In genomic region chr6:42403831-42404230, GRCh38 we compare ENCODE assay signal across 12 cellular contexts. TPM values are rescaled to one million over a fixed set of nuclear protein-coding genes. Genes with fewer than 3 reads are reported as not detected.
DNase-seq lines count a peak whose midpoint lies in the region; ATAC-seq, FAIRE-seq and TF ChIP-seq lines count a peak whose summit lies in the region.
"Had no signal": no experiment of that assay in that cellular context is flagged by ENCODE, and none has a peak within 500 bp of the region (broad histone marks: within the 10 kb centered on the region; RNA-seq: fewer than 3 reads in every experiment).

No MANE protein-coding gene starts in this region.

- WGBS in suprapubic skin: 69% methylated on average over 5 of the region's 5 CpGs

- H3K4me2 ChIP-seq in keratinocyte (ENCODE audit: control insufficient read depth, extremely low read depth, insufficient read depth, low read depth, low read length): peak overlapping the region; percentile 93

- DNase-seq in activated T-cell treated with anti-CD3 and anti-CD28 coated beads, Interleukin-2, amount 50 U/mL, for 4 hours: no peak
- no peak for DNase-seq in activated T-cell treated with anti-CD3 and anti-CD28 coated beads, Interleukin-2, amount 50 U/mL, for 1 hour
- DNase-seq in activated T-helper 1 cell treated with anti-CD3 and anti-CD28 coated beads, Interleukin-12 subunit alpha, Interleukin-12 subunit beta, Interleukin-2, Interleukin-4 antibody, amounts not matched to agents 30 ng/mL and 10 ng/mL and 1 ng/mL, durations not matched to agents 14 hours and 24 hours and 36 hours (ENCODE audit: low spot score): no peak
- no peak for DNase-seq in keratinocyte (ENCODE audit: low read depth, low spot score)
- no peak for DNase-seq in suprapubic skin (ENCODE audit: low spot score in 2 of 2)
- no peak for DNase-seq in hippocampal formation (lab: John Stamatoyannopoulos, UW)
- DNase-seq in NCI-H526 treated with DMSO at 0.1 percent for 48 hours (lab: John Stamatoyannopoulos, UW): no peak
- DNase-seq in OCI-M1 (lab: John Stamatoyannopoulos, UW): no peak
- DNase-seq: cerebellar nuclear complex, head of caudate nucleus, substantia nigra had no signal

- no peak for FAIRE-seq in keratinocyte (lab: Jason Lieb, UNC)

- no peak for TF ChIP-seq EP300 in suprapubic skin (IDR thresholded peaks at IDR 0.05)

- TF ChIP-seq CTCF in keratinocyte (optimal IDR thresholded peaks at IDR 0.05 in 1 of 3, IDR thresholded peaks at IDR 0.05 in 1 of 3, conservative IDR thresholded peaks at IDR 0.05 in 1 of 3; ENCODE audit: extremely low read depth in 1 of 3, insufficient read depth in 2 of 3, low read length in 3 of 3): no peak
- no peak for TF ChIP-seq CTCF in suprapubic skin (IDR thresholded peaks at IDR 0.05)

- H3K9ac ChIP-seq in keratinocyte (ENCODE audit: control insufficient read depth, extremely low read depth, insufficient read depth, low read length): peak overlapping the region; percentile 41

- peaks cover 34% of the 10 kb centered on the region for H3K79me2 ChIP-seq in keratinocyte (ENCODE audit: control insufficient read depth, insufficient read depth, low read length)

- H3K27ac Mint-ChIP-seq in activated T-helper 1 cell treated with anti-CD3 and anti-CD28 coated beads, Interleukin-12 subunit alpha, Interleukin-12 subunit beta, Interleukin-2, Interleukin-4 antibody, amounts not matched to agents 30 ng/mL and 10 ng/mL and 1 ng/mL, durations not matched to agents 14 hours and 24 hours and 36 hours: peak overlapping the region; percentile 95

- H3K36me3 ChIP-seq in keratinocyte (ENCODE audit: control insufficient read depth in 2 of 2, extremely low read depth in 1 of 2, insufficient read depth in 2 of 2, low read length in 2 of 2) (peaks cover 0 to 3% of the 10 kb centered on the region in 2 experiments), suprapubic skin (no peaks in the 10 kb centered on the region)

- no peaks in the 10 kb centered on the region for H3K9me3 Mint-ChIP-seq in activated T-cell treated with anti-CD3 and anti-CD28 coated beads, Interleukin-2, amount 50 U/mL, for 4 hours
- no peaks in the 10 kb centered on the region for H3K9me3 Mint-ChIP-seq in activated T-helper 1 cell treated with anti-CD3 and anti-CD28 coated beads, Interleukin-12 subunit alpha, Interleukin-12 subunit beta, Interleukin-2, Interleukin-4 antibody, amounts not matched to agents 30 ng/mL and 10 ng/mL and 1 ng/mL, durations not matched to agents 14 hours and 24 hours and 36 hours
- H3K9me3 Mint-ChIP-seq: H9 had no signal

- peaks cover 3% of the 10 kb centered on the region for H3K36me3 Mint-ChIP-seq in activated T-cell treated with anti-CD3 and anti-CD28 coated beads, Interleukin-2, amount 50 U/mL, for 4 hours (ENCODE audit: insufficient read depth)
- H3K36me3 Mint-ChIP-seq in activated T-helper 1 cell treated with anti-CD3 and anti-CD28 coated beads, Interleukin-12 subunit alpha, Interleukin-12 subunit beta, Interleukin-2, Interleukin-4 antibody, amounts not matched to agents 30 ng/mL and 10 ng/mL and 1 ng/mL, durations not matched to agents 14 hours and 24 hours and 36 hours (ENCODE audit: low read depth): peaks cover 40% of the 10 kb centered on the region

- H3K4me1 Mint-ChIP-seq in activated T-cell treated with anti-CD3 and anti-CD28 coated beads, Interleukin-2, amount 50 U/mL, for 4 hours (ENCODE audit: low read depth): peaks cover 77% of the 10 kb centered on the region
- H3K4me1 Mint-ChIP-seq in activated T-helper 1 cell treated with anti-CD3 and anti-CD28 coated beads, Interleukin-12 subunit alpha, Interleukin-12 subunit beta, Interleukin-2, Interleukin-4 antibody, amounts not matched to agents 30 ng/mL and 10 ng/mL and 1 ng/mL, durations not matched to agents 14 hours and 24 hours and 36 hours (ENCODE audit: low read depth): peaks cover 82% of the 10 kb centered on the region

- no peak overlapping the region for H2AFZ ChIP-seq in keratinocyte (ENCODE audit: control insufficient read depth, low read length)

- H4K20me1 ChIP-seq in keratinocyte (ENCODE audit: control insufficient read depth, extremely low read depth, insufficient read depth, low read length): no peaks in the 10 kb centered on the region

- peak overlapping the region; percentile 92 for H3K27ac ChIP-seq in keratinocyte (ENCODE audit: control insufficient read depth, insufficient read depth, low read length)
- H3K27ac ChIP-seq in suprapubic skin: peak overlapping the region; percentile 74

- H3K9me1 ChIP-seq in keratinocyte (ENCODE audit: control insufficient read depth, extremely low read depth, insufficient read depth, low read length): peaks cover 2% of the 10 kb centered on the region

- H3K27me3 ChIP-seq in keratinocyte (ENCODE audit: control insufficient read depth, extremely low read depth, insufficient read depth, low read length) (no peaks in the 10 kb centered on the region), suprapubic skin (no peaks in the 10 kb centered on the region)

- intact Hi-C loops in activated T-helper 1 cell treated with anti-CD3 and anti-CD28 coated beads, Interleukin-12 subunit alpha, Interleukin-12 subunit beta, Interleukin-2, Interleukin-4 antibody, amounts not matched to agents 30 ng/mL and 10 ng/mL and 1 ng/mL, durations not matched to agents 14 hours and 24 hours and 36 hours (cut with micrococcal nuclease): loop anchor here (2.0 kb wide), 1 partner anchor 19 kb away; no protein-coding TSS in a partner anchor

- no peak for ATAC-seq in activated T-cell treated with anti-CD3 and anti-CD28 coated beads, Interleukin-2, amount 50 U/mL, for 4 hours

- H3K4me3 Mint-ChIP-seq in activated T-cell treated with anti-CD3 and anti-CD28 coated beads, Interleukin-2, amount 50 U/mL, for 4 hours: peak overlapping the region; percentile 54
- no peak overlapping the region for H3K4me3 Mint-ChIP-seq in activated T-helper 1 cell treated with anti-CD3 and anti-CD28 coated beads, Interleukin-12 subunit alpha, Interleukin-12 subunit beta, Interleukin-2, Interleukin-4 antibody, amounts not matched to agents 30 ng/mL and 10 ng/mL and 1 ng/mL, durations not matched to agents 14 hours and 24 hours and 36 hours

- dilution Hi-C loops in keratinocyte (cut with MboI; ENCODE audit: extremely low pct_ligation_motif_present, low sequenced_read_pairs): no loop called here

- TF ChIP-seq POLR2A in suprapubic skin (IDR thresholded peaks at IDR 0.05): no peak

- H3K4me3 ChIP-seq in keratinocyte (ENCODE audit: control insufficient read depth in 2 of 3, extremely low read depth in 1 of 3, insufficient read depth in 2 of 3, low read depth in 1 of 3, low read length in 3 of 3): peak overlapping the region; percentile 20 to 47 (median 47)
- no peak overlapping the region for H3K4me3 ChIP-seq in suprapubic skin

- H3K27me3 Mint-ChIP-seq in activated T-cell treated with anti-CD3 and anti-CD28 coated beads, Interleukin-2, amount 50 U/mL, for 4 hours (ENCODE audit: low read depth): no peaks in the 10 kb centered on the region
- H3K27me3 Mint-ChIP-seq in activated T-helper 1 cell treated with anti-CD3 and anti-CD28 coated beads, Interleukin-12 subunit alpha, Interleukin-12 subunit beta, Interleukin-2, Interleukin-4 antibody, amounts not matched to agents 30 ng/mL and 10 ng/mL and 1 ng/mL, durations not matched to agents 14 hours and 24 hours and 36 hours (ENCODE audit: insufficient read depth): no peaks in the 10 kb centered on the region

- H3K4me1 ChIP-seq in keratinocyte (ENCODE audit: control insufficient read depth, extremely low read depth, insufficient read depth, low read length) (peaks cover 64% of the 10 kb centered on the region), suprapubic skin (peaks cover 82% of the 10 kb centered on the region)

- H3K9me3 ChIP-seq in keratinocyte (ENCODE audit: control insufficient read depth, low read depth, low read length) (no peaks in the 10 kb centered on the region), suprapubic skin (no peaks in the 10 kb centered on the region)

RNA-seq across cellular contexts. Expression of gene TRERF1, which starts 47.9 kb away (rescaled TPM):
- 1 to 10 TPM; 8.9 to 9.4 (median 9.0) TPM for total RNA-seq in activated T-cell treated with anti-CD3 and anti-CD28 coated beads, Interleukin-2, amount 50 U/mL, for 4 hours
- total RNA-seq in activated T-helper 1 cell treated with anti-CD3 and anti-CD28 coated beads, Interleukin-12 subunit alpha, Interleukin-12 subunit beta, Interleukin-2, Interleukin-4 antibody, amounts not matched to agents 30 ng/mL and 10 ng/mL and 1 ng/mL, durations not matched to agents 14 hours and 24 hours and 36 hours: 47.9 and 48.2 TPM in 2 replicates
- 3.2 to 4.8 TPM (median 4.5 TPM) in 3 replicates for polyA plus RNA-seq in keratinocyte
- 2.0 TPM for polyA plus RNA-seq in keratinocyte (2011; ENCODE audit: low read depth)
- 3.3 TPM in 2 replicates for polyA plus RNA-seq in keratinocyte (2011; cell fraction: cytosol; rRNA removed)
- 12.0 and 14.6 TPM in 2 replicates for polyA plus RNA-seq in keratinocyte (2011; cell fraction: nucleus; rRNA removed)
- 2.4 and 6.4 TPM in 2 replicates for polyA plus RNA-seq in keratinocyte (2012; ENCODE audit: low replicate concordance)
- 5.4 to 18.3 TPM (median 9.5 TPM) in 3 replicates for polyA minus RNA-seq in keratinocyte
- polyA minus RNA-seq in keratinocyte (2011; cell fraction: cytosol; rRNA and poly(A)+ RNA removed): 3.8 TPM
- 8.7 and 14.2 TPM in 2 replicates for polyA minus RNA-seq in keratinocyte (2011; cell fraction: nucleus; rRNA and poly(A)+ RNA removed)
- total RNA-seq in suprapubic skin: 10 to 100 TPM; 14.7 to 22.0 (median 19.0) TPM
